31 cellular contexts compared by ENCODE assay signal in the genomic region with DNA sequence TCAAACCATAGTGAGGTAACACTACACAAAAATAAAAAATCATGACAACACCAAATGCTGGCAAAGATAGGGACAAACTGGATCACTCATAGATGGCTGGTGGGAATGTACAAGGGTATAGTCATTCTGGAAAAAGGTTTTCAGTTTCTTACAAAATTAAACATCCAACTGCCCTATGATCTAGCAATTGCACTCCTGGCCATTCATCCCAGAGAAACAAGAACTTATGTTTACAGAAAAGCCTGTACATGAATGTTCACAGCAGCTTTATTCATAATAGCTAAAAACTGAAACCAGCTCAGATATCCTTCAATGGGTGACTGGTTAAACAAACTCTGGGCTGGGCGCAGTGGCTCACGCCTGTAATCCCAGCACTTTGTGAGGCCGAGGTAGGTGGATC. TPM values are rescaled to one million over a fixed set of nuclear protein-coding genes. Genes with fewer than 3 reads are reported as not detected.
"Had no signal": no experiment of that assay in that cellular context is flagged by ENCODE, and none has a peak within 500 bp of the region (broad histone marks: within the 10 kb centered on the region; RNA-seq: fewer than 3 reads in every experiment).

No MANE protein-coding gene starts in this region.

- H3K9me3 ChIP-seq: SJCRH30, SK-N-SH had no signal

- H3K4me1 ChIP-seq: SJCRH30 had no signal

- ATAC-seq: activated T-helper 17 cell treated with anti-CD3 and anti-CD28 coated beads, Interleukin-2, amount 50 U/mL, for 72 hours; Panc1 had no signal

- H3K27me3 ChIP-seq: brain microvascular endothelial cell, cardiac muscle cell, SJCRH30 had no signal

- H3K27ac ChIP-seq: brain microvascular endothelial cell, cardiac muscle cell, VCaP had no signal

- H3K36me3 ChIP-seq: brain microvascular endothelial cell, cardiac muscle cell, SJCRH30 had no signal

- H3K9ac ChIP-seq: SK-N-SH had no signal

- DNase-seq: activated CD4-positive, alpha-beta memory T cell treated with anti-CD3 and anti-CD28 coated beads, Interleukin-2, amount 10 ng/mL, durations not matched to agents 7 days and 5 days; activated CD4-positive, alpha-beta T cell treated with anti-CD3 and anti-CD28 coated beads, Interleukin-2, amount 10 ng/mL, durations not matched to agents 7 days and 5 days; activated CD4-positive, CD25-positive, alpha-beta regulatory T cell; activated gamma-delta T cell; activated naive CD4-positive, alpha-beta T cell treated with anti-CD3 and anti-CD28 coated beads for 36 hours; activated T-cell treated with anti-CD3 and anti-CD28 coated beads for 4 hours; activated T-cell treated with anti-CD3 and anti-CD28 coated beads, Interleukin-2, amount 50 U/mL, for 48 hours; amygdala; brain microvascular endothelial cell; MM.1S; NCI-H1048; NCI-H1417; NCI-H2029; NCI-H2107; NCI-H2171 treated with DMSO at 0.1 percent for 48 hours; NCI-H226; NCI-H526; NCI-H82; OCI-M1; Right ventricle myocardium superior; RPMI8226; SJCRH30; SK-N-SH; T-helper 1 cell had no signal

- H3K4me3 ChIP-seq: cardiac muscle cell had no signal

RNA-seq across cellular contexts. Expression of a gene that starts 43.3 kb away (rescaled TPM):
- total RNA-seq: activated CD4-positive, alpha-beta memory T cell treated with anti-CD3 and anti-CD28 coated beads, Interleukin-2, amount 10 ng/mL, durations not matched to agents 7 days and 5 days; activated CD4-positive, alpha-beta T cell treated with anti-CD3 and anti-CD28 coated beads, Interleukin-2, amount 10 ng/mL, durations not matched to agents 7 days and 5 days; activated CD8-positive, alpha-beta memory T cell treated with anti-CD3 and anti-CD28 coated beads for 36 hours; activated naive CD4-positive, alpha-beta T cell treated with anti-CD3 and anti-CD28 coated beads for 36 hours; NCI-H460; Right ventricle myocardium superior; SJCRH30; T-helper 2 cell treated with Interferon-gamma antibody and Interleukin-4, amounts not matched to agents 100 ng/mL and 5 ng/mL, for 36 hours had no signal
- polyA plus RNA-seq: SK-N-SH had no signal
